In the genomic region with DNA sequence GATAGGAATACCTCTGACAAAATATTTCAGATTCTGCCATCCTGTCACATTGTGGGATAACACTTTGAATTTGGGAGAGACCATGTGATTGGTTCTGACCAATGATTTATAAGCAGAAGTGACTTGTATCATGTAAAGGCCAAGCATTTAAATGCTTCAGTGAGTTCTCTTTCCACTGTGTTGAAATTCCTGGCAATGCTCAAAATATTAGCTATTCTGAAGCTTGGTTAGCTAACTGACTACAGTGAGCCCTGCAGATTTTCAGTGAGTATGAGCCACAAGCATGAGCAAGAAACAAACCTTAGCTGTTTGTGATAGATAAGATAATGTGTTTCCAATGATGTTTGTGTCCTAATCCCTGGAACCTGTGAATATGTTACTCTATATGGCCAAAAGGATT, we compare ENCODE assay signal across 19 cellular contexts.
"Had no signal": no experiment of that assay in that cellular context is flagged by ENCODE, and none has a peak within 500 bp of the region (broad histone marks: within the 10 kb centered on the region; RNA-seq: fewer than 3 reads in every experiment).

No MANE protein-coding gene starts in this region.

- H3K4me3 ChIP-seq: coronary artery, left lung, lung, prostate gland, right atrium auricular region, tibial nerve had no signal

- H3K9me3 Mint-ChIP-seq: activated T-helper 2 cell treated with anti-CD3 and anti-CD28 coated beads, Interferon-gamma antibody, Interleukin-2, Interleukin-4, amounts not matched to agents 10 μg/mL and 5 μg/mL and 100 μg/mL, durations not matched to agents 14 hours and 24 hours and 36 hours; stimulated activated naive CD8-positive, alpha-beta T cell treated with anti-CD3 and anti-CD28 coated beads, Interleukin-15, Interleukin-2, amounts not matched to agents 100 ng/mL and 50 ng/mL, for 24 hours had no signal

- H3K27me3 ChIP-seq: left lung, right atrium auricular region, tibial nerve had no signal

- H3K27ac ChIP-seq: coronary artery, left lung, prostate gland, right atrium auricular region, tibial nerve had no signal

- H3K4me3 Mint-ChIP-seq: activated naive CD8-positive, alpha-beta T cell; activated T-cell treated with anti-CD3 and anti-CD28 coated beads, Interleukin-2, amount 50 U/mL, for 4 hours; natural killer cell; stimulated activated naive CD8-positive, alpha-beta T cell treated with anti-CD3 and anti-CD28 coated beads, Interleukin-15, Interleukin-2, amounts not matched to agents 100 ng/mL and 50 ng/mL, for 24 hours had no signal

- H3K36me3 ChIP-seq: left lung, prostate gland, right atrium auricular region, tibial nerve had no signal

- H3K4me1 ChIP-seq: left lung, prostate gland, right atrium auricular region, tibial nerve had no signal

- H3K9me3 ChIP-seq: prostate gland, right atrium auricular region, tibial nerve had no signal

- H3K27me3 Mint-ChIP-seq: activated naive CD8-positive, alpha-beta T cell; stimulated activated naive CD8-positive, alpha-beta T cell treated with anti-CD3 and anti-CD28 coated beads, Interleukin-15, Interleukin-2, amounts not matched to agents 100 ng/mL and 50 ng/mL, for 24 hours had no signal

- FAIRE-seq: bronchial epithelial cell had no signal

- DNase-seq: activated CD4-positive, alpha-beta T cell treated with anti-CD3 and anti-CD28 coated beads for 1 hour; activated CD4-positive, alpha-beta T cell treated with anti-CD3 and anti-CD28 coated beads, Interleukin-2, amount 50 U/mL, for 1 hour; activated CD8-positive, alpha-beta memory T cell treated with anti-CD3 and anti-CD28 coated beads, Interleukin-2, amount 50 U/mL, for 4 hours; activated naive CD4-positive, alpha-beta T cell; activated T-cell treated with anti-CD3 and anti-CD28 coated beads, Interleukin-2, amount 50 U/mL, for 4 hours; erythroblast; left lung; midbrain; natural killer cell; stimulated activated CD4-positive, alpha-beta T cell treated with anti-CD3 and anti-CD28 coated beads, Interleukin-12 subunit alpha, Interleukin-12 subunit beta, amount 100 ng/mL, for 4 hours had no signal

- H3K36me3 Mint-ChIP-seq: activated naive CD8-positive, alpha-beta T cell; natural killer cell had no signal

- H3K4me1 Mint-ChIP-seq: natural killer cell had no signal

- H3K27ac Mint-ChIP-seq: activated naive CD8-positive, alpha-beta T cell; activated T-helper 2 cell treated with anti-CD3 and anti-CD28 coated beads, Interferon-gamma antibody, Interleukin-2, Interleukin-4, amounts not matched to agents 10 μg/mL and 5 μg/mL and 100 μg/mL, durations not matched to agents 14 hours and 24 hours and 36 hours; natural killer cell; stimulated activated naive CD8-positive, alpha-beta T cell treated with anti-CD3 and anti-CD28 coated beads, Interleukin-15, Interleukin-2, amounts not matched to agents 100 ng/mL and 50 ng/mL, for 24 hours had no signal
